In genomic region chr1:21909286-21909759, GRCh38 we compare ENCODE assay signal across 11 cellular contexts. TPM values are rescaled to one million over a fixed set of nuclear protein-coding genes. Genes with fewer than 3 reads are reported as not detected.
DNase-seq lines count a peak whose midpoint lies in the region; ATAC-seq and TF ChIP-seq lines count a peak whose summit lies in the region.
"Had no signal": no experiment of that assay in that cellular context is flagged by ENCODE, and none has a peak within 500 bp of the region (broad histone marks: within the 10 kb centered on the region; RNA-seq: fewer than 3 reads in every experiment).

No MANE protein-coding gene starts in this region.

- H3K27ac Mint-ChIP-seq in CD8-positive, alpha-beta T cell, result peak overlapping the region; percentile 62

- no peaks in the 10 kb centered on the region for H3K9me3 ChIP-seq in CD8-positive, alpha-beta T cell (ENCODE audit: low read length)
- H3K9me3 ChIP-seq in SJSA1 (replicated peaks), result no peaks in the 10 kb centered on the region
- H3K9me3 ChIP-seq in sigmoid colon, result no peaks in the 10 kb centered on the region
- no peaks in the 10 kb centered on the region for H3K9me3 ChIP-seq in HAP-1

- H3K27me3 Mint-ChIP-seq in CD8-positive, alpha-beta T cell (ENCODE audit: low read depth), result no peaks in the 10 kb centered on the region

- no peaks in the 10 kb centered on the region for H3K9me3 Mint-ChIP-seq in CD8-positive, alpha-beta T cell

- no peaks in the 10 kb centered on the region for H3K27me3 ChIP-seq in CD8-positive, alpha-beta T cell (ENCODE audit: insufficient read depth, low read length)
- H3K27me3 ChIP-seq in SJSA1 (replicated peaks) (no peaks in the 10 kb centered on the region), sigmoid colon (no peaks in the 10 kb centered on the region), HAP-1 (ENCODE audit: low read depth) (no peaks in the 10 kb centered on the region)

- POLR2A ChIA-PET in CD8-positive, alpha-beta T cell (lab: Charles Lee), result no interaction called here

- no peak for ATAC-seq in CD8-positive, alpha-beta T cell
- ATAC-seq in HG03520 (IDR thresholded peaks at IDR 0.05; ENCODE audit: unreplicated experiment) (no peak), omental fat pad (ENCODE audit: low FRiP score) (no peak)

- H3K4me3 Mint-ChIP-seq in CD8-positive, alpha-beta T cell, result no peak overlapping the region

- no peak for TF ChIP-seq CTCF in CD8-positive, alpha-beta T cell (IDR thresholded peaks at IDR 0.05)
- TF ChIP-seq CTCF in fibroblast of pulmonary artery (IDR thresholded peaks at IDR 0.05; ENCODE audit: low read length, missing control alignments) (no peak), sigmoid colon (IDR thresholded peaks at IDR 0.05) (no peak), omental fat pad (IDR thresholded peaks at IDR 0.05) (no peak)

- H3K36me3 ChIP-seq in CD8-positive, alpha-beta T cell (ENCODE audit: insufficient read depth, low read length), result no peaks in the 10 kb centered on the region
- H3K36me3 ChIP-seq in SJSA1, result peaks cover 33% of the 10 kb centered on the region
- no peaks in the 10 kb centered on the region for H3K36me3 ChIP-seq in sigmoid colon
- no peaks in the 10 kb centered on the region for H3K36me3 ChIP-seq in HAP-1 (replicated peaks)

- H3K4me1 Mint-ChIP-seq in CD8-positive, alpha-beta T cell (ENCODE audit: low read depth), result peaks cover 13% of the 10 kb centered on the region

- no peaks in the 10 kb centered on the region for H3K36me3 Mint-ChIP-seq in CD8-positive, alpha-beta T cell

- no peak overlapping the region for H3K4me3 ChIP-seq in CD8-positive, alpha-beta T cell (ENCODE audit: low read depth, low read length)
- H3K4me3 ChIP-seq in SJSA1 (no peak overlapping the region), fibroblast of pulmonary artery (replicated peaks; ENCODE audit: low read depth, low read length) (no peak overlapping the region), sigmoid colon (no peak overlapping the region), HAP-1 (no peak overlapping the region)

- no peak for DNase-seq in CD8-positive, alpha-beta T cell
- DNase-seq in SJSA1 (ENCODE audit: low read depth in 1 of 2, low spot score in 2 of 2) (peak in 1 of 2 experiments; percentile 23), fibroblast of pulmonary artery (ENCODE audit: low read depth) (peak; percentile 59), sigmoid colon (no peak), omental fat pad (ENCODE audit: low spot score) (no peak), NCI-H1436 (lab: John Stamatoyannopoulos, UW) (no peak), HAP-1 (ENCODE audit: low spot score in 2 of 2) (no peak)
- DNase-seq: EL, kidney glomerular epithelial cell, NCI-H187 had no signal

- WGBS in sigmoid colon, 2 donors, result 41 to 81% methylated on average over 1 of the region's 1 CpG

- H3K4me1 ChIP-seq in CD8-positive, alpha-beta T cell (ENCODE audit: insufficient read depth, low read length), result peaks cover 5% of the 10 kb centered on the region
- peaks cover 24% of the 10 kb centered on the region for H3K4me1 ChIP-seq in SJSA1 (replicated peaks)
- peaks cover 0 to 100% (median 100%) of the 10 kb centered on the region in 4 donors for H3K4me1 ChIP-seq in sigmoid colon
- H3K4me1 ChIP-seq in HAP-1, result no peaks in the 10 kb centered on the region

- no peak for TF ChIP-seq EP300 in sigmoid colon (IDR thresholded peaks at IDR 0.05)

- TF ChIP-seq POLR2A in sigmoid colon (IDR thresholded peaks at IDR 0.05), result no peak

- intact Hi-C loops in CD8-positive, alpha-beta T cell (cut with DNase I, micrococcal nuclease), result no loop called here
- intact Hi-C loops in sigmoid colon (cut with DNase I), result loop anchor here (2.0 kb wide), 1 partner anchor 23 kb away; no protein-coding TSS in a partner anchor

- CTCF ChIA-PET in CD8-positive, alpha-beta T cell (lab: Charles Lee), result interaction anchor here (1.2 kb wide), 1 partner anchor 54 kb away, joined by 3 read pairs; no protein-coding TSS in a partner anchor

- in situ Hi-C loops in HAP-1 (cut with MboI; ENCODE audit: low sequenced_read_pairs), result no loop called here

- no peak overlapping the region for H3K27ac ChIP-seq in CD8-positive, alpha-beta T cell (ENCODE audit: low read depth, low read length)
- H3K27ac ChIP-seq in SJSA1 (peak overlapping the region; percentile 42), sigmoid colon (peak overlapping the region; percentile 90 to 99 (median 98))

RNA-seq across cellular contexts. Expression of gene HSPG2, which starts 27.8 kb away (rescaled TPM):
- 1 to 10 TPM; 3.6 to 5.1 TPM for total RNA-seq in CD8-positive, alpha-beta T cell
- 45.2 and 62.3 TPM in 2 replicates for total RNA-seq in SJSA1 (2014; rRNA removed; shearing (Covaris generic))
- total RNA-seq in sigmoid colon, result 100 to 1,000 TPM in 3 of 4 donors, 10 to 100 TPM in 1; 66.3 to 761 (median 213) TPM
- polyA plus RNA-seq in sigmoid colon, result 100 to 1,000 TPM in 1 of 3 donors, 10 to 100 TPM in 1, 1 to 10 TPM in 1; 6.0 to 104 (median 10.4) TPM
- 100 to 1,000 TPM in 3 of 4 donors, 10 to 100 TPM in 1; 66.0 to 496 (median 198) TPM for total RNA-seq in omental fat pad
